ENCODE assay signal across 24 cellular contexts in genomic region chr1:203969846-203970245, GRCh38.
"Had no signal": no experiment of that assay in that cellular context is flagged by ENCODE, and none has a peak within 500 bp of the region (broad histone marks: within the 10 kb centered on the region; RNA-seq: fewer than 3 reads in every experiment).

No MANE protein-coding gene starts in this region.

- H3K27me3 ChIP-seq: colonic mucosa, dorsolateral prefrontal cortex, esophagus muscularis mucosa, gastrocnemius medialis, gastroesophageal sphincter, heart left ventricle, heart right ventricle had no signal

- ATAC-seq: effector memory CD8-positive, alpha-beta T cell; esophagus mucosa; foreskin keratinocyte; gastrocnemius medialis; gastroesophageal sphincter; heart left ventricle; heart right ventricle had no signal

- DNase-seq: colonic mucosa; cortex of kidney; dermis blood vessel endothelial cell; dorsolateral prefrontal cortex; effector CD4-positive, alpha-beta T cell; effector CD8-positive, alpha-beta T cell; effector memory CD4-positive, alpha-beta T cell; effector memory CD8-positive, alpha-beta T cell; endodermal cell; erythroblast; esophagus squamous epithelium; foreskin fibroblast; foreskin keratinocyte; foreskin melanocyte; gastrocnemius medialis; glutamatergic neuron; head of caudate nucleus; heart left ventricle; heart right ventricle had no signal

- H3K4me1 ChIP-seq: colonic mucosa, esophagus squamous epithelium, foreskin keratinocyte, gastrocnemius medialis, gastroesophageal sphincter had no signal

- H3K9me3 ChIP-seq: colonic mucosa, gastrocnemius medialis had no signal

- H3K27ac ChIP-seq: colonic mucosa, coronary artery, dorsolateral prefrontal cortex, epithelial cell of prostate, esophagus muscularis mucosa, esophagus squamous epithelium, foreskin keratinocyte, gastrocnemius medialis, gastroesophageal sphincter, heart left ventricle had no signal

- H3K36me3 ChIP-seq: colonic mucosa, esophagus muscularis mucosa, esophagus squamous epithelium, gastrocnemius medialis, gastroesophageal sphincter, heart left ventricle, heart right ventricle had no signal

- H3K4me3 ChIP-seq: colonic mucosa, coronary artery, dorsolateral prefrontal cortex, esophagus muscularis mucosa, esophagus squamous epithelium, gastrocnemius medialis, gastroesophageal sphincter, heart left ventricle, heart right ventricle had no signal
